In genomic region chr14:104439625-104440024, GRCh38 we compare ENCODE assay signal across 21 cellular contexts.
DNase-seq lines count a peak whose midpoint lies in the region; ATAC-seq and TF ChIP-seq lines count a peak whose summit lies in the region.
"Had no signal": no experiment of that assay in that cellular context is flagged by ENCODE, and none has a peak within 500 bp of the region (broad histone marks: within the 10 kb centered on the region; RNA-seq: fewer than 3 reads in every experiment).

No MANE protein-coding gene starts in this region.

- WGBS in lung, 2 donors, result 81 to 88% methylated on average over 9 of the region's 9 CpGs
- WGBS in gastroesophageal sphincter (ENCODE audit: low coverage in 1 of 2), 2 donors, result 70 to 100% methylated on average over 1 to 9 of the region's 9 CpGs

- no peak overlapping the region for H3K27ac Mint-ChIP-seq in T-helper 2 cell treated with Interferon-gamma antibody and Interleukin-4, amounts not matched to agents 5 μg/mL and 100 μg/mL, for 36 hours
- no peak overlapping the region for H3K27ac Mint-ChIP-seq in type B pancreatic cell
- H3K27ac Mint-ChIP-seq: CD14-positive monocyte; CD8-positive, alpha-beta memory T cell had no signal

- no peaks in the 10 kb centered on the region for H3K27me3 ChIP-seq in lung (ENCODE audit: control insufficient read depth, insufficient read depth)
- no peaks in the 10 kb centered on the region for H3K27me3 ChIP-seq in gastroesophageal sphincter
- H3K27me3 ChIP-seq: BLaER1 had no signal

- no peaks in the 10 kb centered on the region for H3K36me3 Mint-ChIP-seq in T-helper 2 cell treated with Interferon-gamma antibody and Interleukin-4, amounts not matched to agents 5 μg/mL and 100 μg/mL, for 36 hours (ENCODE audit: low read depth)
- no peaks in the 10 kb centered on the region for H3K36me3 Mint-ChIP-seq in type B pancreatic cell
- H3K36me3 Mint-ChIP-seq: CD14-positive monocyte; CD8-positive, alpha-beta memory T cell had no signal

- H3K4me3 ChIP-seq in lung (no peak overlapping the region), gastroesophageal sphincter (no peak overlapping the region)
- H3K4me3 ChIP-seq: BLaER1, GM12878, GM23248 had no signal

- no peak for TF ChIP-seq CTCF in lung (IDR thresholded peaks at IDR 0.05; ENCODE audit: control extremely low read depth, extremely low read depth)
- no peak for TF ChIP-seq CTCF in gastroesophageal sphincter (IDR thresholded peaks at IDR 0.05)
- TF ChIP-seq CTCF in type B pancreatic cell (conservative IDR thresholded peaks at IDR 0.05), result no peak

- H3K36me3 ChIP-seq in lung (ENCODE audit: control insufficient read depth in 2 of 2, insufficient read depth in 2 of 2, low read length in 2 of 2) (no peaks in the 10 kb centered on the region), gastroesophageal sphincter (no peaks in the 10 kb centered on the region)
- H3K36me3 ChIP-seq: BLaER1 had no signal

- ATAC-seq in lung (ENCODE audit: insufficient read depth, low FRiP score), result no peak
- ATAC-seq in gastroesophageal sphincter, result no peak
- ATAC-seq: GM12878 had no signal

- H3K9me3 Mint-ChIP-seq in T-helper 2 cell treated with Interferon-gamma antibody and Interleukin-4, amounts not matched to agents 5 μg/mL and 100 μg/mL, for 36 hours, result no peaks in the 10 kb centered on the region
- peaks cover 7% of the 10 kb centered on the region for H3K9me3 Mint-ChIP-seq in type B pancreatic cell
- H3K9me3 Mint-ChIP-seq: CD8-positive, alpha-beta memory T cell had no signal

- no peak for TF ChIP-seq POLR2A in gastroesophageal sphincter (IDR thresholded peaks at IDR 0.05)

- peak; percentile 2 for DNase-seq in T-helper 2 cell treated with Interferon-gamma antibody and Interleukin-4, amounts not matched to agents 5 μg/mL and 100 μg/mL, for 36 hours (ENCODE audit: low spot score)
- DNase-seq in T-helper 2 cell (no peak), lung (ENCODE audit: low spot score) (peak; percentile 9), posterior vena cava (ENCODE audit: low spot score) (no peak), type B pancreatic cell (ENCODE audit: extremely low spot score, unreplicated experiment) (no peak)
- DNase-seq in activated naive CD4-positive, alpha-beta T cell treated with anti-CD3 and anti-CD28 coated beads, Interleukin-2, amount 50 U/mL, for 16 hours, result peak; percentile 2
- no peak for DNase-seq in activated naive CD4-positive, alpha-beta T cell (lab: John Stamatoyannopoulos, UW)
- DNase-seq: CD8-positive, alpha-beta memory T cell; COR-L47; DMS 273 treated with DMSO at 0.1 percent for 48 hours; DMS53; DND-41; EL; GM23248; HCEC 1CT had no signal

- H3K4me1 ChIP-seq in lung (ENCODE audit: control insufficient read depth in 2 of 2, insufficient read depth in 2 of 2, low read length in 2 of 2), result peaks cover 0 to 22% of the 10 kb centered on the region in 2 donors
- peaks cover 0 to 18% (median 8%) of the 10 kb centered on the region in 3 donors for H3K4me1 ChIP-seq in gastroesophageal sphincter

- no peaks in the 10 kb centered on the region for H3K4me1 Mint-ChIP-seq in T-helper 2 cell treated with Interferon-gamma antibody and Interleukin-4, amounts not matched to agents 5 μg/mL and 100 μg/mL, for 36 hours (ENCODE audit: low read depth)
- H3K4me1 Mint-ChIP-seq in type B pancreatic cell (ENCODE audit: unreplicated experiment), result peaks cover 5% of the 10 kb centered on the region
- H3K4me1 Mint-ChIP-seq: CD8-positive, alpha-beta memory T cell had no signal

- TF ChIP-seq EP300 in gastroesophageal sphincter (IDR thresholded peaks at IDR 0.05), result no peak

- no peak overlapping the region for H3K27ac ChIP-seq in lung (ENCODE audit: low read depth in 1 of 2, low read length in 1 of 2)
- no peak overlapping the region for H3K27ac ChIP-seq in gastroesophageal sphincter
- H3K27ac ChIP-seq: 22Rv1, BLaER1, GM23248, HL-60 had no signal

- H3K9me3 ChIP-seq in lung (ENCODE audit: control insufficient read depth in 2 of 2, insufficient read depth in 1 of 2, low read length in 1 of 2) (no peaks in the 10 kb centered on the region), gastroesophageal sphincter (peaks cover 0 to 15% (median 0%) of the 10 kb centered on the region in 3 donors)
- H3K9me3 ChIP-seq: BLaER1 had no signal

- intact Hi-C loops in posterior vena cava (cut with DNase I), result no loop called here

- H3K27me3 Mint-ChIP-seq in T-helper 2 cell treated with Interferon-gamma antibody and Interleukin-4, amounts not matched to agents 5 μg/mL and 100 μg/mL, for 36 hours (ENCODE audit: low read depth), result no peaks in the 10 kb centered on the region
- H3K27me3 Mint-ChIP-seq in type B pancreatic cell, result peaks cover 9% of the 10 kb centered on the region
- H3K27me3 Mint-ChIP-seq: CD8-positive, alpha-beta memory T cell had no signal

- H3K4me3 Mint-ChIP-seq in T-helper 2 cell treated with Interferon-gamma antibody and Interleukin-4, amounts not matched to agents 5 μg/mL and 100 μg/mL, for 36 hours, result no peak overlapping the region
- H3K4me3 Mint-ChIP-seq in type B pancreatic cell, result no peak overlapping the region
- H3K4me3 Mint-ChIP-seq: CD14-positive monocyte; CD8-positive, alpha-beta memory T cell had no signal

Comparison
In these comparisons a context has a peak if more than half of its experiments do, and no peak if none do; other contexts are left out.
1. DNase-seq: peak in T-helper 2 cell treated with Interferon-gamma antibody and Interleukin-4, amounts not matched to agents 5 μg/mL and 100 μg/mL, for 36 hours (single experiment), activated naive CD4-positive, alpha-beta T cell treated with anti-CD3 and anti-CD28 coated beads, Interleukin-2, amount 50 U/mL, for 16 hours (single experiment) and lung (single experiment); none in T-helper 2 cell (0 of 5), activated naive CD4-positive, alpha-beta T cell (0 of 4), posterior vena cava (single experiment) and type B pancreatic cell (single experiment).